19 cellular contexts compared by ENCODE assay signal in genomic region chr17:18919963-18920362, GRCh38. TPM values are rescaled to one million over a fixed set of nuclear protein-coding genes. Genes with fewer than 3 reads are reported as not detected.
DNase-seq lines count a peak whose midpoint lies in the region; ATAC-seq and TF ChIP-seq lines count a peak whose summit lies in the region.
"Had no signal": no experiment of that assay in that cellular context is flagged by ENCODE, and none has a peak within 500 bp of the region (broad histone marks: within the 10 kb centered on the region; RNA-seq: fewer than 3 reads in every experiment).

No MANE protein-coding gene starts in this region.

- CTCF ChIA-PET in RWPE1 (lab: Yijun Ruan, JAX) = no interaction called here

- in situ Hi-C loops in HAP-1 (cut with MboI; ENCODE audit: low sequenced_read_pairs) = no loop called here

- no peak for TF ChIP-seq RAD21 in liver (IDR thresholded peaks at IDR 0.05)

- no peak for TF ChIP-seq POLR2A in uterus (IDR thresholded peaks at IDR 0.05)

- H3K9me3 ChIP-seq in liver (ENCODE audit: control insufficient read depth in 4 of 4, low read length in 3 of 4) (no peaks in the 10 kb centered on the region), stomach smooth muscle (ENCODE audit: control insufficient read depth in 2 of 2, low read length in 2 of 2) (no peaks in the 10 kb centered on the region), uterus (no peaks in the 10 kb centered on the region), HAP-1 (no peaks in the 10 kb centered on the region)
- H3K9me3 ChIP-seq: heart right ventricle, lower lobe of right lung had no signal

- H3K9ac ChIP-seq in liver (ENCODE audit: low read depth in 1 of 2, low read length in 2 of 2) (no peak overlapping the region), stomach smooth muscle (ENCODE audit: low read length in 2 of 2) (no peak overlapping the region)

- ATAC-seq in left ventricle myocardium superior = peak; percentile 19
- ATAC-seq in left cardiac atrium = no peak
- ATAC-seq in HG03354 (IDR thresholded peaks at IDR 0.05; ENCODE audit: poor library complexity, severe bottlenecking, unreplicated experiment) = no peak
- ATAC-seq: GM23338, heart right ventricle, lower lobe of right lung had no signal

- DNase-seq in left ventricle myocardium superior (no peak), left cardiac atrium (no peak), RWPE1 (ENCODE audit: low spot score) (no peak), uterus (no peak), HAP-1 (ENCODE audit: low spot score in 2 of 2) (no peak)
- DNase-seq: activated naive CD4-positive, alpha-beta T cell; heart right ventricle; lower lobe of right lung; MM.1S; NCI-H2171 treated with DMSO at 0.1 percent for 48 hours; OCI-M1 had no signal

- no peaks in the 10 kb centered on the region for H3K27me3 ChIP-seq in liver (ENCODE audit: control insufficient read depth in 4 of 4, insufficient read depth in 4 of 4, low read length in 3 of 4)
- no peaks in the 10 kb centered on the region for H3K27me3 ChIP-seq in stomach smooth muscle (ENCODE audit: control insufficient read depth in 1 of 2, insufficient read depth in 2 of 2, low read length in 2 of 2)
- no peaks in the 10 kb centered on the region for H3K27me3 ChIP-seq in uterus
- no peaks in the 10 kb centered on the region for H3K27me3 ChIP-seq in HAP-1 (ENCODE audit: low read depth)
- H3K27me3 ChIP-seq: heart right ventricle had no signal

- H3K27ac ChIP-seq in RWPE1 (peak overlapping the region; percentile 22; the same call in 1 of the 2 replicates), liver (ENCODE audit: low read depth in 1 of 2, low read length in 2 of 2) (peak overlapping the region in 1 of 2 donors; percentile 8), stomach smooth muscle (ENCODE audit: low read length) (peak overlapping the region; percentile 41), uterus (no peak overlapping the region)
- H3K27ac ChIP-seq: heart right ventricle, HL-60, lower lobe of right lung had no signal

- peaks cover 0 to 19% (median 11%) of the 10 kb centered on the region in 4 donors for H3K36me3 ChIP-seq in liver (ENCODE audit: control insufficient read depth in 4 of 4, insufficient read depth in 3 of 4, low read depth in 1 of 4, low read length in 3 of 4)
- H3K36me3 ChIP-seq in stomach smooth muscle (ENCODE audit: control insufficient read depth in 2 of 2, insufficient read depth in 2 of 2, low read length in 2 of 2) = peaks cover 7 to 13% of the 10 kb centered on the region in 2 donors
- no peaks in the 10 kb centered on the region for H3K36me3 ChIP-seq in uterus
- peaks cover 25% of the 10 kb centered on the region for H3K36me3 ChIP-seq in HAP-1 (replicated peaks)

- H3K4me3 ChIP-seq in liver (ENCODE audit: low read depth in 1 of 3, low read length in 3 of 3) (no peak overlapping the region), stomach smooth muscle (ENCODE audit: low read length in 2 of 2) (no peak overlapping the region), uterus (no peak overlapping the region), HAP-1 (no peak overlapping the region)
- H3K4me3 ChIP-seq: GM23338, heart right ventricle, lower lobe of right lung had no signal

- H3K4me1 ChIP-seq in liver (ENCODE audit: control insufficient read depth in 4 of 4, insufficient read depth in 4 of 4, low read length in 3 of 4) (peaks cover 6 to 21% (median 15%) of the 10 kb centered on the region in 4 donors), stomach smooth muscle (ENCODE audit: control insufficient read depth, insufficient read depth, low read length) (peaks cover 8% of the 10 kb centered on the region), uterus (peaks cover 0 to 4% of the 10 kb centered on the region in 2 donors), HAP-1 (peaks cover 3% of the 10 kb centered on the region; the same call in 1 of the 2 replicates)

- intact Hi-C loops in left ventricle myocardium superior (cut with micrococcal nuclease) (no loop called here), left cardiac atrium (cut with DNase I) (loop anchor here in 1 of 2 donors (10.0 kb wide), 1 partner anchor 55 kb away; no protein-coding TSS in a partner anchor), uterus (cut with DNase I; ENCODE audit: low total_unique reads) (no loop called here)

- POLR2A ChIA-PET in RWPE1 (lab: Yijun Ruan, JAX; ENCODE audit: low non-redundant PET) = no interaction called here

- no peak for TF ChIP-seq CTCF in RWPE1 (conservative IDR thresholded peaks at IDR 0.05; ENCODE audit: low read depth)
- no peak for TF ChIP-seq CTCF in liver (IDR thresholded peaks at IDR 0.05; ENCODE audit: low read depth, low read length, missing input control)
- no peak for TF ChIP-seq CTCF in uterus (IDR thresholded peaks at IDR 0.05)

- 58% methylated on average over 6 of the region's 6 CpGs for WGBS in liver

TF ChIP-seq in liver, 16 proteins besides CTCF, POLR2A, EP300 and RAD21:
- peak; percentile 21 for TF ChIP-seq NR2F2 (IDR thresholded peaks at IDR 0.05)
- no peak for TF ChIP-seq TAF1 (conservative IDR thresholded peaks at IDR 0.05)
- peak; percentile 46 to 67 for TF ChIP-seq RXRA (IDR thresholded peaks at IDR 0.05)
- TF ChIP-seq HNF4A (conservative IDR thresholded peaks at IDR 0.05) = peak; percentile 87 to 97
- TF ChIP-seq, protein P1, sequence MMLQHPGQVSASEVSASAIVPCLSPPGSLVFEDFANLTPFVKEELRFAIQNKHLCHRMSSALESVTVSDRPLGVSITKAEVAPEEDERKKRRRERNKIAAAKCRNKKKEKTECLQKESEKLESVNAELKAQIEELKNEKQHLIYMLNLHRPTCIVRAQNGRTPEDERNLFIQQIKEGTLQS (IDR thresholded peaks at IDR 0.05) = no peak
- peak; percentile 87 for TF ChIP-seq HNF4G (IDR thresholded peaks at IDR 0.05)
- no peak for TF ChIP-seq FOXA2 (IDR thresholded peaks at IDR 0.05)
- TF ChIP-seq SP1 (IDR thresholded peaks at IDR 0.05) = peak; percentile 46

RNA-seq across cellular contexts. Expression of gene SLC5A10, which starts 32.0 kb away (rescaled TPM):
- total RNA-seq in left ventricle myocardium superior (not detected), left cardiac atrium (under 1 TPM; 0.26 to 0.27 TPM), liver (under 1 TPM; 0.17 to 0.23 TPM), uterus (not detected)
- under 1 TPM; 0.05 to 0.13 TPM for polyA plus RNA-seq in liver
- total RNA-seq: activated CD8-positive, alpha-beta memory T cell treated with anti-CD3 and anti-CD28 coated beads for 36 hours; lower lobe of right lung; posterior vena cava; T-helper 2 cell treated with Interferon-gamma antibody and Interleukin-4, amounts not matched to agents 100 ng/mL and 5 ng/mL, for 36 hours had no signal
- polyA plus RNA-seq: GM23338 had no signal

Comparison
In these comparisons a context has a peak if more than half of its experiments do, and no peak if none do; other contexts are left out.
1. H3K27ac ChIP-seq: peak in RWPE1 (single experiment) and stomach smooth muscle (single experiment); none in uterus (0 of 2).